8 cellular contexts compared by ENCODE assay signal in genomic region chr13:30307194-30307965, GRCh38. TPM values are rescaled to one million over a fixed set of nuclear protein-coding genes. Genes with fewer than 3 reads are reported as not detected.
DNase-seq lines count a peak whose midpoint lies in the region; ATAC-seq and TF ChIP-seq lines count a peak whose summit lies in the region.

Gene KATNAL1 (minus strand): TSS chr13:30307551. CDS start chr13:30283777, 23,774 bp downstream.

- no peaks in the 10 kb centered on the region for H3K36me3 ChIP-seq in colonic mucosa
- no peaks in the 10 kb centered on the region for H3K36me3 ChIP-seq in left lung

- H3K9ac ChIP-seq in colonic mucosa (ENCODE audit: low read depth in 2 of 2, low read length in 2 of 2), result peak within 1 kb of the TSS; percentile 77 to 82

- peak within 1 kb of the TSS; percentile 99 for H3K4me3 ChIP-seq in colonic mucosa
- H3K4me3 ChIP-seq in left lung, result peak within 1 kb of the TSS; percentile 93 to 98

- H3K4me1 ChIP-seq in colonic mucosa (peaks cover 7% of the 10 kb centered on the region), left lung (peaks cover 0 to 32% of the 10 kb centered on the region in 2 donors)

- no peak for TF ChIP-seq CTCF in colonic mucosa (IDR thresholded peaks at IDR 0.05)
- TF ChIP-seq CTCF in left lung (IDR thresholded peaks at IDR 0.05), result no peak

- DNase-seq in AML-193 (lab: John Stamatoyannopoulos, UW) (peak; percentile 64 to 79), NCI-H446 (lab: John Stamatoyannopoulos, UW) (peak; percentile 44 to 77), colonic mucosa (peak; percentile 78), left lung (peak; percentile 80 to 91)
- peak; percentile 75 for DNase-seq in activated CD4-positive, alpha-beta T cell treated with anti-CD3 and anti-CD28 coated beads for 48 hours
- DNase-seq in stimulated activated CD4-positive, alpha-beta T cell treated with anti-CD3 and anti-CD28 coated beads, Interleukin-2, amount 100 ng/mL, for 4 hours (ENCODE audit: low read depth), result peak; percentile 58

- H3K9me3 ChIP-seq in colonic mucosa, result no peaks in the 10 kb centered on the region
- H3K9me3 ChIP-seq in left lung, result no peaks in the 10 kb centered on the region

- H3K27ac ChIP-seq in colonic mucosa (peak within 1 kb of the TSS; percentile 75), left lung (peak within 1 kb of the TSS; percentile 86 to 87)

- intact Hi-C loops in colonic mucosa (cut with DNase I) (no loop called here), left lung (cut with DNase I) (no loop called here)

- ATAC-seq in GM18909 (IDR thresholded peaks at IDR 0.05; ENCODE audit: poor library complexity, unreplicated experiment) (peak; percentile 64), HG03159 (IDR thresholded peaks at IDR 0.05; ENCODE audit: unreplicated experiment) (peak; percentile 58), left lung (peak; percentile 84)

- no peaks in the 10 kb centered on the region for H3K27me3 ChIP-seq in colonic mucosa
- no peaks in the 10 kb centered on the region for H3K27me3 ChIP-seq in left lung

RNA-seq across cellular contexts. Expression of gene KATNAL1, which starts in this region (rescaled TPM):
- total RNA-seq in colonic mucosa (1 to 10 TPM; 5.9 to 9.3 TPM), left lung (10 to 100 TPM; 20.8 to 24.9 TPM)

Comparison
In these comparisons a context has a peak if more than half of its experiments do, and no peak if none do; other contexts are left out.
1. Peak in every context shown above with its lines: DNase-seq, ATAC-seq, H3K4me3 ChIP-seq and H3K27ac ChIP-seq.